ENCODE assay signal across 19 cellular contexts in genomic region chr16:89143911-89144675, GRCh38. TPM values are rescaled to one million over a fixed set of nuclear protein-coding genes. Genes with fewer than 3 reads are reported as not detected.
"Had no signal": no experiment of that assay in that cellular context is flagged by ENCODE, and none has a peak within 500 bp of the region (broad histone marks: within the 10 kb centered on the region; RNA-seq: fewer than 3 reads in every experiment).

No MANE protein-coding gene starts in this region.

- DNase-seq: activated CD4-positive, alpha-beta T cell treated with anti-CD3 and anti-CD28 coated beads for 1 hour; activated CD8-positive, alpha-beta memory T cell treated with anti-CD3 and anti-CD28 coated beads, Interleukin-2, amount 50 U/mL, for 4 hours; activated CD8-positive, alpha-beta T cell treated with anti-CD3 and anti-CD28 coated beads for 36 hours; activated naive CD4-positive, alpha-beta T cell treated with Interleukin-2 at 50 U/mL for 16 hours; adrenal gland; body of pancreas; cerebellar nuclear complex; dermis blood vessel endothelial cell; immature natural killer cell; left cardiac atrium; stimulated activated CD4-positive, alpha-beta T cell treated with anti-CD3 and anti-CD28 coated beads, Interleukin-4, amount 100 ng/mL, for 4 hours; SW 1271; tibial artery had no signal

- H3K27ac Mint-ChIP-seq: activated CD8-positive, alpha-beta T cell treated with anti-CD3 and anti-CD28 coated beads for 36 hours; nephron; T-helper 2 cell treated with Interferon-gamma antibody and Interleukin-4, amounts not matched to agents 5 μg/mL and 100 μg/mL, for 36 hours had no signal

- H3K27me3 Mint-ChIP-seq: activated CD8-positive, alpha-beta T cell treated with anti-CD3 and anti-CD28 coated beads for 36 hours had no signal

- ATAC-seq: activated CD8-positive, alpha-beta T cell treated with anti-CD3 and anti-CD28 coated beads for 36 hours; body of pancreas; left cardiac atrium had no signal

- H3K27ac ChIP-seq: adrenal gland, body of pancreas, ovary, SJSA1, tibial artery had no signal

- H3K4me3 Mint-ChIP-seq: activated CD8-positive, alpha-beta T cell treated with anti-CD3 and anti-CD28 coated beads for 36 hours; immature natural killer cell; nephron; T-helper 2 cell treated with Interferon-gamma antibody and Interleukin-4, amounts not matched to agents 5 μg/mL and 100 μg/mL, for 36 hours had no signal

- H3K9me3 ChIP-seq: adrenal gland, SJSA1, tibial artery had no signal

- H3K9me3 Mint-ChIP-seq: activated CD8-positive, alpha-beta T cell treated with anti-CD3 and anti-CD28 coated beads for 36 hours; immature natural killer cell had no signal

- H3K4me1 ChIP-seq: adrenal gland, body of pancreas, SJSA1, tibial artery had no signal

- H3K4me1 Mint-ChIP-seq: immature natural killer cell, nephron had no signal

- H3K27me3 ChIP-seq: adrenal gland, body of pancreas, ovary, SJSA1, tibial artery had no signal

- H3K4me3 ChIP-seq: adrenal gland, body of pancreas, ovary, SJSA1, tibial artery had no signal

- H3K36me3 ChIP-seq: ovary had no signal

RNA-seq across cellular contexts. Expression of gene CDH15, which starts 27.5 kb away (rescaled TPM):
- total RNA-seq: activated CD8-positive, alpha-beta T cell treated with anti-CD3 and anti-CD28 coated beads for 36 hours; dermis blood vessel endothelial cell; epithelial cell of proximal tubule had no signal

RNA-seq across cellular contexts. Expression of gene SLC22A31, which starts 56.2 kb away (rescaled TPM):
- total RNA-seq: dermis blood vessel endothelial cell, epithelial cell of proximal tubule, SJSA1, skeletal muscle tissue had no signal
